Comparison of ENCODE assay signal across 1 cellular context in the genomic region with DNA sequence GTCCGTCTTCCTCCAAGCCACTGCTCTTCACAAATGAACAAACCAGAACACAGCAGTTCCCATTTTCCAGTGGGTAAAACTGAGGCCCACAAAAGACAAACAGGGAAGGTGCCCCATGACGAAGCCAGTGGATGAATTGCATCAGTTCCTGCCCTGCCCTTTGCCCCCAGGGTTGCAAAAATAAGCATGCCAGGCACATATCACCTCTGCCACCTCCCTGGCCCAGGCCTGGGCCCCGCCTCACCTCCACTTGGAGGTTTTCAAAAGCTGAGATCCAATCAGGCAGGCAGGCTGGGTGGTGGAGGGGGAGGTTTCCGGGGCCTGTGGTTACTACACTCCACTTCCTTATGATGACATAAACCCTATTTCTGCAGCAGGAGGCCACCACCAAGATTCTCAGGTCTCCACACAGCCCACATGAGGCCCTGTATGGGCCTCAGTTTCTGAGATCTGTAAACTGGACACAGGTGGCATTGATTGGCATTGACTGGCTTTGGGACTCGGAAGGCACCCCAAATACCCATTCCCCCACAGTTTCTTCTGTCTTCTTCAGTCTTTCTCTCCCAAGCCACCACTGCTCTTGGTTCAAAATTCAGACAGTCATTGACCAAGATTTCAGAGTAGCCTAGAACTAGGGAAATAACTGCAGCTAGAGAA.
A peak's percentile ranks its signal among the peaks of the same experiment; 100 is the strongest.
TF ChIP-seq lines count a peak whose summit lies in the region.

No MANE protein-coding gene starts in this region.

TF ChIP-seq in K562, 482 proteins besides CTCF, POLR2A, EP300 and RAD21 (continued from another document and continues in another):
- TF ChIP-seq MYNN (IDR thresholded peaks at IDR 0.05) (peak; percentile 50; the same call in 1 of the 2 replicates), MYNN (CRISPR knock-in tag; IDR thresholded peaks at IDR 0.05) (no peak), OTX1 (CRISPR knock-in tag; IDR thresholded peaks at IDR 0.05) (no peak), CREM (IDR thresholded peaks at IDR 0.05; ENCODE audit: low read depth) (peak; percentile 65; the same call in 1 of the 2 replicates), L3MBTL2 (IDR thresholded peaks at IDR 0.05) (peak; percentile 74; the same call in 1 of the 2 replicates), ZNF239 (CRISPR knock-in tag; IDR thresholded peaks at IDR 0.05) (no peak; the same call in 1 of the 2 replicates), MCM3 (IDR thresholded peaks at IDR 0.05) (no peak), TBP (optimal IDR thresholded peaks at IDR 0.05; ENCODE audit: low read depth, low read length) (peak; percentile 49), ESRRB (CRISPR knock-in tag; IDR thresholded peaks at IDR 0.05; ENCODE audit: borderline replicate concordance) (no peak), RBM15 (IDR thresholded peaks at IDR 0.05; ENCODE audit: insufficient read depth, low read length) (no peak), CEBPG (CRISPR knock-in tag; IDR thresholded peaks at IDR 0.05) (peak; percentile 93), CEBPG (tag; conservative IDR thresholded peaks at IDR 0.05 in 1 of 2, IDR thresholded peaks at IDR 0.05 in 1 of 2) (peak; percentile 93 to 94), SMAD3 (CRISPR knock-in tag; conservative IDR thresholded peaks at IDR 0.05) (no peak), NRF1 (conservative IDR thresholded peaks at IDR 0.05 in 1 of 2, IDR thresholded peaks at IDR 0.05 in 1 of 2) (no peak), SETDB1 (IDR thresholded peaks at IDR 0.05; ENCODE audit: low read length) (no peak), FOXA1 (IDR thresholded peaks at IDR 0.05; ENCODE audit: borderline replicate concordance) (no peak), RBBP5 (IDR thresholded peaks at IDR 0.05; ENCODE audit: borderline replicate concordance, insufficient read depth, low read length, poor library complexity, severe bottlenecking) (peak; percentile 10), DPF2 (IDR thresholded peaks at IDR 0.05) (peak; percentile 66), NCOA1 (IDR thresholded peaks at IDR 0.05; ENCODE audit: low read depth) (peak; percentile 46; the same call in 1 of the 2 replicates), TSC22D4 (tag; IDR thresholded peaks at IDR 0.05) (no peak), CBFA2T3 (IDR thresholded peaks at IDR 0.05) (no peak), ZNF311 (CRISPR knock-in tag; IDR thresholded peaks at IDR 0.05) (0 out of 2 replicates have a peak, but pooled peaks have one; percentile 23), ZNF133 (CRISPR knock-in tag; IDR thresholded peaks at IDR 0.05) (no peak), ZNF263 (CRISPR knock-in tag; IDR thresholded peaks at IDR 0.05; ENCODE audit: borderline replicate concordance) (no peak)
- TF ChIP-seq, protein P1, sequence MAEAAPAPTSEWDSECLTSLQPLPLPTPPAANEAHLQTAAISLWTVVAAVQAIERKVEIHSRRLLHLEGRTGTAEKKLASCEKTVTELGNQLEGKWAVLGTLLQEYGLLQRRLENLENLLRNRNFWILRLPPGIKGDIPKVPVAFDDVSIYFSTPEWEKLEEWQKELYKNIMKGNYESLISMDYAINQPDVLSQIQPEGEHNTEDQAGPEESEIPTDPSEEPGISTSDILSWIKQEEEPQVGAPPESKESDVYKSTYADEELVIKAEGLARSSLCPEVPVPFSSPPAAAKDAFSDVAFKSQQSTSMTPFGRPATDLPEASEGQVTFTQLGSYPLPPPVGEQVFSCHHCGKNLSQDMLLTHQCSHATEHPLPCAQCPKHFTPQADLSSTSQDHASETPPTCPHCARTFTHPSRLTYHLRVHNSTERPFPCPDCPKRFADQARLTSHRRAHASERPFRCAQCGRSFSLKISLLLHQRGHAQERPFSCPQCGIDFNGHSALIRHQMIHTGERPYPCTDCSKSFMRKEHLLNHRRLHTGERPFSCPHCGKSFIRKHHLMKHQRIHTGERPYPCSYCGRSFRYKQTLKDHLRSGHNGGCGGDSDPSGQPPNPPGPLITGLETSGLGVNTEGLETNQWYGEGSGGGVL (CRISPR knock-in tag; IDR thresholded peaks at IDR 0.05): no peak
- TF ChIP-seq, protein P2, sequence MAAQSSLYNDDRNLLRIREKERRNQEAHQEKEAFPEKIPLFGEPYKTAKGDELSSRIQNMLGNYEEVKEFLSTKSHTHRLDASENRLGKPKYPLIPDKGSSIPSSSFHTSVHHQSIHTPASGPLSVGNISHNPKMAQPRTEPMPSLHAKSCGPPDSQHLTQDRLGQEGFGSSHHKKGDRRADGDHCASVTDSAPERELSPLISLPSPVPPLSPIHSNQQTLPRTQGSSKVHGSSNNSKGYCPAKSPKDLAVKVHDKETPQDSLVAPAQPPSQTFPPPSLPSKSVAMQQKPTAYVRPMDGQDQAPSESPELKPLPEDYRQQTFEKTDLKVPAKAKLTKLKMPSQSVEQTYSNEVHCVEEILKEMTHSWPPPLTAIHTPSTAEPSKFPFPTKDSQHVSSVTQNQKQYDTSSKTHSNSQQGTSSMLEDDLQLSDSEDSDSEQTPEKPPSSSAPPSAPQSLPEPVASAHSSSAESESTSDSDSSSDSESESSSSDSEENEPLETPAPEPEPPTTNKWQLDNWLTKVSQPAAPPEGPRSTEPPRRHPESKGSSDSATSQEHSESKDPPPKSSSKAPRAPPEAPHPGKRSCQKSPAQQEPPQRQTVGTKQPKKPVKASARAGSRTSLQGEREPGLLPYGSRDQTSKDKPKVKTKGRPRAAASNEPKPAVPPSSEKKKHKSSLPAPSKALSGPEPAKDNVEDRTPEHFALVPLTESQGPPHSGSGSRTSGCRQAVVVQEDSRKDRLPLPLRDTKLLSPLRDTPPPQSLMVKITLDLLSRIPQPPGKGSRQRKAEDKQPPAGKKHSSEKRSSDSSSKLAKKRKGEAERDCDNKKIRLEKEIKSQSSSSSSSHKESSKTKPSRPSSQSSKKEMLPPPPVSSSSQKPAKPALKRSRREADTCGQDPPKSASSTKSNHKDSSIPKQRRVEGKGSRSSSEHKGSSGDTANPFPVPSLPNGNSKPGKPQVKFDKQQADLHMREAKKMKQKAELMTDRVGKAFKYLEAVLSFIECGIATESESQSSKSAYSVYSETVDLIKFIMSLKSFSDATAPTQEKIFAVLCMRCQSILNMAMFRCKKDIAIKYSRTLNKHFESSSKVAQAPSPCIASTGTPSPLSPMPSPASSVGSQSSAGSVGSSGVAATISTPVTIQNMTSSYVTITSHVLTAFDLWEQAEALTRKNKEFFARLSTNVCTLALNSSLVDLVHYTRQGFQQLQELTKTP (IDR thresholded peaks at IDR 0.05; ENCODE audit: low read depth in 1 of 2, partially characterized antibody in 2 of 2): no peak
- TF ChIP-seq, protein P3, sequence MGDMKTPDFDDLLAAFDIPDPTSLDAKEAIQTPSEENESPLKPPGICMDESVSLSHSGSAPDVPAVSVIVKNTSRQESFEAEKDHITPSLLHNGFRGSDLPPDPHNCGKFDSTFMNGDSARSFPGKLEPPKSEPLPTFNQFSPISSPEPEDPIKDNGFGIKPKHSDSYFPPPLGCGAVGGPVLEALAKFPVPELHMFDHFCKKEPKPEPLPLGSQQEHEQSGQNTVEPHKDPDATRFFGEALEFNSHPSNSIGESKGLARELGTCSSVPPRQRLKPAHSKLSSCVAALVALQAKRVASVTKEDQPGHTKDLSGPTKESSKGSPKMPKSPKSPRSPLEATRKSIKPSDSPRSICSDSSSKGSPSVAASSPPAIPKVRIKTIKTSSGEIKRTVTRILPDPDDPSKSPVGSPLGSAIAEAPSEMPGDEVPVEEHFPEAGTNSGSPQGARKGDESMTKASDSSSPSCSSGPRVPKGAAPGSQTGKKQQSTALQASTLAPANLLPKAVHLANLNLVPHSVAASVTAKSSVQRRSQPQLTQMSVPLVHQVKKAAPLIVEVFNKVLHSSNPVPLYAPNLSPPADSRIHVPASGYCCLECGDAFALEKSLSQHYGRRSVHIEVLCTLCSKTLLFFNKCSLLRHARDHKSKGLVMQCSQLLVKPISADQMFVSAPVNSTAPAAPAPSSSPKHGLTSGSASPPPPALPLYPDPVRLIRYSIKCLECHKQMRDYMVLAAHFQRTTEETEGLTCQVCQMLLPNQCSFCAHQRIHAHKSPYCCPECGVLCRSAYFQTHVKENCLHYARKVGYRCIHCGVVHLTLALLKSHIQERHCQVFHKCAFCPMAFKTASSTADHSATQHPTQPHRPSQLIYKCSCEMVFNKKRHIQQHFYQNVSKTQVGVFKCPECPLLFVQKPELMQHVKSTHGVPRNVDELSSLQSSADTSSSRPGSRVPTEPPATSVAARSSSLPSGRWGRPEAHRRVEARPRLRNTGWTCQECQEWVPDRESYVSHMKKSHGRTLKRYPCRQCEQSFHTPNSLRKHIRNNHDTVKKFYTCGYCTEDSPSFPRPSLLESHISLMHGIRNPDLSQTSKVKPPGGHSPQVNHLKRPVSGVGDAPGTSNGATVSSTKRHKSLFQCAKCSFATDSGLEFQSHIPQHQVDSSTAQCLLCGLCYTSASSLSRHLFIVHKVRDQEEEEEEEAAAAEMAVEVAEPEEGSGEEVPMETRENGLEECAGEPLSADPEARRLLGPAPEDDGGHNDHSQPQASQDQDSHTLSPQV (IDR thresholded peaks at IDR 0.05): peak; percentile 72
- TF ChIP-seq, protein P4, sequence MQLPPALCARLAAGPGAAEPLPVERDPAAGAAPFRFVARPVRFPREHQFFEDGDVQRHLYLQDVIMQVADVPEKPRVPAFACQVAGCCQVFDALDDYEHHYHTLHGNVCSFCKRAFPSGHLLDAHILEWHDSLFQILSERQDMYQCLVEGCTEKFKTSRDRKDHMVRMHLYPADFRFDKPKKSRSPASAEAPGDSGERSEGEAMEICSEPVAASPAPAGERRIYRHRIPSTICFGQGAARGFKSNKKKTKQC (CRISPR knock-in tag; IDR thresholded peaks at IDR 0.05): no peak; the same call in 1 of the 2 replicates
- TF ChIP-seq, protein P5, sequence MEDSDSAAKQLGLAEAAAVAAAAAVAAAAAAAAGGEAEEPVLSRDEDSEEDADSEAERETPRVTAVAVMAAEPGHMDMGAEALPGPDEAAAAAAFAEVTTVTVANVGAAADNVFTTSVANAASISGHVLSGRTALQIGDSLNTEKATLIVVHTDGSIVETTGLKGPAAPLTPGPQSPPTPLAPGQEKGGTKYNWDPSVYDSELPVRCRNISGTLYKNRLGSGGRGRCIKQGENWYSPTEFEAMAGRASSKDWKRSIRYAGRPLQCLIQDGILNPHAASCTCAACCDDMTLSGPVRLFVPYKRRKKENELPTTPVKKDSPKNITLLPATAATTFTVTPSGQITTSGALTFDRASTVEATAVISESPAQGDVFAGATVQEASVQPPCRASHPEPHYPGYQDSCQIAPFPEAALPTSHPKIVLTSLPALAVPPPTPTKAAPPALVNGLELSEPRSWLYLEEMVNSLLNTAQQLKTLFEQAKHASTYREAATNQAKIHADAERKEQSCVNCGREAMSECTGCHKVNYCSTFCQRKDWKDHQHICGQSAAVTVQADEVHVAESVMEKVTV (CRISPR knock-in tag; IDR thresholded peaks at IDR 0.05): no peak
- TF ChIP-seq, protein P6, sequence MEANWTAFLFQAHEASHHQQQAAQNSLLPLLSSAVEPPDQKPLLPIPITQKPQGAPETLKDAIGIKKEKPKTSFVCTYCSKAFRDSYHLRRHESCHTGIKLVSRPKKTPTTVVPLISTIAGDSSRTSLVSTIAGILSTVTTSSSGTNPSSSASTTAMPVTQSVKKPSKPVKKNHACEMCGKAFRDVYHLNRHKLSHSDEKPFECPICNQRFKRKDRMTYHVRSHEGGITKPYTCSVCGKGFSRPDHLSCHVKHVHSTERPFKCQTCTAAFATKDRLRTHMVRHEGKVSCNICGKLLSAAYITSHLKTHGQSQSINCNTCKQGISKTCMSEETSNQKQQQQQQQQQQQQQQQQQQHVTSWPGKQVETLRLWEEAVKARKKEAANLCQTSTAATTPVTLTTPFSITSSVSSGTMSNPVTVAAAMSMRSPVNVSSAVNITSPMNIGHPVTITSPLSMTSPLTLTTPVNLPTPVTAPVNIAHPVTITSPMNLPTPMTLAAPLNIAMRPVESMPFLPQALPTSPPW (CRISPR knock-in tag; IDR thresholded peaks at IDR 0.05): peak; percentile 98
- TF ChIP-seq, protein P7, sequence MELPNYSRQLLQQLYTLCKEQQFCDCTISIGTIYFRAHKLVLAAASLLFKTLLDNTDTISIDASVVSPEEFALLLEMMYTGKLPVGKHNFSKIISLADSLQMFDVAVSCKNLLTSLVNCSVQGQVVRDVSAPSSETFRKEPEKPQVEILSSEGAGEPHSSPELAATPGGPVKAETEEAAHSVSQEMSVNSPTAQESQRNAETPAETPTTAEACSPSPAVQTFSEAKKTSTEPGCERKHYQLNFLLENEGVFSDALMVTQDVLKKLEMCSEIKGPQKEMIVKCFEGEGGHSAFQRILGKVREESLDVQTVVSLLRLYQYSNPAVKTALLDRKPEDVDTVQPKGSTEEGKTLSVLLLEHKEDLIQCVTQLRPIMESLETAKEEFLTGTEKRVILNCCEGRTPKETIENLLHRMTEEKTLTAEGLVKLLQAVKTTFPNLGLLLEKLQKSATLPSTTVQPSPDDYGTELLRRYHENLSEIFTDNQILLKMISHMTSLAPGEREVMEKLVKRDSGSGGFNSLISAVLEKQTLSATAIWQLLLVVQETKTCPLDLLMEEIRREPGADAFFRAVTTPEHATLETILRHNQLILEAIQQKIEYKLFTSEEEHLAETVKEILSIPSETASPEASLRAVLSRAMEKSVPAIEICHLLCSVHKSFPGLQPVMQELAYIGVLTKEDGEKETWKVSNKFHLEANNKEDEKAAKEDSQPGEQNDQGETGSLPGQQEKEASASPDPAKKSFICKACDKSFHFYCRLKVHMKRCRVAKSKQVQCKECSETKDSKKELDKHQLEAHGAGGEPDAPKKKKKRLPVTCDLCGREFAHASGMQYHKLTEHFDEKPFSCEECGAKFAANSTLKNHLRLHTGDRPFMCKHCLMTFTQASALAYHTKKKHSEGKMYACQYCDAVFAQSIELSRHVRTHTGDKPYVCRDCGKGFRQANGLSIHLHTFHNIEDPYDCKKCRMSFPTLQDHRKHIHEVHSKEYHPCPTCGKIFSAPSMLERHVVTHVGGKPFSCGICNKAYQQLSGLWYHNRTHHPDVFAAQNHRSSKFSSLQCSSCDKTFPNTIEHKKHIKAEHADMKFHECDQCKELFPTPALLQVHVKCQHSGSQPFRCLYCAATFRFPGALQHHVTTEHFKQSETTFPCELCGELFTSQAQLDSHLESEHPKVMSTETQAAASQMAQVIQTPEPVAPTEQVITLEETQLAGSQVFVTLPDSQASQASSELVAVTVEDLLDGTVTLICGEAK (IDR thresholded peaks at IDR 0.05): peak; percentile 66
- TF ChIP-seq, protein P7 (CRISPR knock-in tag; IDR thresholded peaks at IDR 0.05): no peak
